8 cellular contexts compared by ENCODE assay signal in genomic region chr3:169966951-169967915, GRCh38. TPM values are rescaled to one million over a fixed set of nuclear protein-coding genes. Genes with fewer than 3 reads are reported as not detected.
DNase-seq lines count a peak whose midpoint lies in the region; ATAC-seq, FAIRE-seq and TF ChIP-seq lines count a peak whose summit lies in the region.

No MANE protein-coding gene starts in this region.

- H3K27ac Mint-ChIP-seq in CD8-positive, alpha-beta memory T cell = peak overlapping the region; percentile 97 to 100 (median 99)
- H3K27ac Mint-ChIP-seq in activated naive CD4-positive, alpha-beta T cell treated with anti-CD3 and anti-CD28 coated beads, Interleukin-2, amount 50 U/mL, for 24 hours = peak overlapping the region; percentile 99

- no peaks in the 10 kb centered on the region for H3K9me3 ChIP-seq in CD8-positive, alpha-beta memory T cell (ENCODE audit: low read length)
- H3K9me3 ChIP-seq in PC-3 (ENCODE audit: low read length) = no peaks in the 10 kb centered on the region
- H3K9me3 ChIP-seq in neutrophil = no peaks in the 10 kb centered on the region

- peak overlapping the region; percentile 86 to 99 (median 96) for H3K4me3 Mint-ChIP-seq in CD8-positive, alpha-beta memory T cell
- H3K4me3 Mint-ChIP-seq in activated naive CD4-positive, alpha-beta T cell treated with anti-CD3 and anti-CD28 coated beads, Interleukin-2, amount 50 U/mL, for 24 hours = peak overlapping the region; percentile 88

- H3K4me3 ChIP-seq in CD8-positive, alpha-beta memory T cell (ENCODE audit: low read length) = peak overlapping the region; percentile 80
- H3K4me3 ChIP-seq in PC-3 (ENCODE audit: low read length) (peak overlapping the region; percentile 75), neutrophil (ENCODE audit: low read depth in 1 of 2, low read length in 1 of 2) (peak overlapping the region; percentile 64 to 78)

- peak overlapping the region; percentile 94 for H3K4me2 ChIP-seq in PC-3 (ENCODE audit: low read length)

- no peaks in the 10 kb centered on the region for H3F3A ChIP-seq in PC-3 (ENCODE audit: low read length, unreplicated experiment)

- ATAC-seq in GM19455 (IDR thresholded peaks at IDR 0.05; ENCODE audit: unreplicated experiment) = peak; percentile 36
- peak; percentile 30 for ATAC-seq in HG03521 (IDR thresholded peaks at IDR 0.05; ENCODE audit: unreplicated experiment)
- ATAC-seq in PC-3 = peak; percentile 62

- no peaks in the 10 kb centered on the region for H3K9me2 ChIP-seq in PC-3 (replicated peaks; ENCODE audit: low read length)

- no peaks in the 10 kb centered on the region for H3K27me3 ChIP-seq in CD8-positive, alpha-beta memory T cell (ENCODE audit: insufficient read depth, low read length, poor library complexity, severe bottlenecking)
- H3K27me3 ChIP-seq in PC-3 (ENCODE audit: low read length) (no peaks in the 10 kb centered on the region), neutrophil (no peaks in the 10 kb centered on the region)

- H3K9ac ChIP-seq in PC-3 (ENCODE audit: low read length) = peak overlapping the region; percentile 86

- peaks cover 0 to 32% (median 6%) of the 10 kb centered on the region in 3 donors for H3K36me3 Mint-ChIP-seq in CD8-positive, alpha-beta memory T cell
- peaks cover 6% of the 10 kb centered on the region for H3K36me3 Mint-ChIP-seq in activated naive CD4-positive, alpha-beta T cell treated with anti-CD3 and anti-CD28 coated beads, Interleukin-2, amount 50 U/mL, for 24 hours

- no peaks in the 10 kb centered on the region for H3K27me3 Mint-ChIP-seq in CD8-positive, alpha-beta memory T cell
- no peaks in the 10 kb centered on the region for H3K27me3 Mint-ChIP-seq in activated naive CD4-positive, alpha-beta T cell treated with anti-CD3 and anti-CD28 coated beads, Interleukin-2, amount 50 U/mL, for 24 hours

- H4K20me1 ChIP-seq in PC-3 (ENCODE audit: low read length) = peaks cover 28% of the 10 kb centered on the region

- TSS peak; percentile 36 for BruUV-seq in PC-3 (replicated peaks; lab: Mats Ljungman, UMichigan)

- CTCF ChIA-PET in CD8-positive, alpha-beta memory T cell (lab: Charles Lee) = interaction anchor here (0.7 to 2.7 kb wide), 10 partner anchors 9 to 204 kb away, joined by 3 to 14 read pairs (median 6); partner anchors contain the start of genes MYNN and TERC
- CTCF ChIA-PET in PC-3 (lab: Charles Lee) = interaction anchor here (0.5 to 0.7 kb wide), 2 partner anchors 14 to 73 kb away, joined by 3 to 4 read pairs; no protein-coding TSS in a partner anchor

- H3K36me3 ChIP-seq in CD8-positive, alpha-beta memory T cell (ENCODE audit: insufficient read depth, low read length) = no peaks in the 10 kb centered on the region
- H3K36me3 ChIP-seq in PC-3 (ENCODE audit: low read depth, low read length) (peaks cover 5% of the 10 kb centered on the region; the same call in 1 of the 2 replicates), neutrophil (no peaks in the 10 kb centered on the region)

- POLR2A ChIA-PET in CD8-positive, alpha-beta memory T cell (lab: Charles Lee) = interaction anchor here (0.5 to 2.9 kb wide), 15 partner anchors 10 to 903 kb away, joined by 3 to 23 read pairs (median 4); partner anchors contain the start of genes ACTRT3, MYNN, PHC3 and RPL22L1
- POLR2A ChIA-PET in PC-3 (lab: Charles Lee; ENCODE audit: unreplicated experiment) = interaction anchor here (0.5 to 0.9 kb wide), 3 partner anchors 20 to 903 kb away, joined by 4 to 7 read pairs (median 6); partner anchors contain the start of gene RPL22L1

- H2AFZ ChIP-seq in PC-3 (ENCODE audit: low read length) = peak overlapping the region; percentile 99

- peak in 4 of 5 donors; percentile 8 to 71 (median 30) for DNase-seq in CD8-positive, alpha-beta memory T cell
- DNase-seq in PC-3 (peak; percentile 30), germinal center (ENCODE audit: low spot score) (peak; percentile 11), urothelium cell line (ENCODE audit: low spot score) (peak; percentile 37)

- peak overlapping the region; percentile 89 for H3K27ac ChIP-seq in CD8-positive, alpha-beta memory T cell (ENCODE audit: low read depth, low read length)
- peak overlapping the region; percentile 15 for H3K27ac ChIP-seq in PC-3 (ENCODE audit: low read length)
- peak overlapping the region; percentile 92 for H3K27ac ChIP-seq in neutrophil

- FAIRE-seq in urothelium cell line (lab: Jason Lieb, UNC) = no peak

- peaks cover 63 to 82% (median 70%) of the 10 kb centered on the region in 3 donors for H3K4me1 Mint-ChIP-seq in CD8-positive, alpha-beta memory T cell
- peaks cover 78% of the 10 kb centered on the region for H3K4me1 Mint-ChIP-seq in activated naive CD4-positive, alpha-beta T cell treated with anti-CD3 and anti-CD28 coated beads, Interleukin-2, amount 50 U/mL, for 24 hours

- peaks cover 54% of the 10 kb centered on the region for H3K4me1 ChIP-seq in CD8-positive, alpha-beta memory T cell (ENCODE audit: insufficient read depth, low read length)
- peaks cover 15% of the 10 kb centered on the region for H3K4me1 ChIP-seq in PC-3 (ENCODE audit: insufficient read depth, low read length)
- peaks cover 59 to 61% of the 10 kb centered on the region in 2 experiments for H3K4me1 ChIP-seq in neutrophil (ENCODE audit: control insufficient read depth in 1 of 2, insufficient read depth in 1 of 2, low read depth in 1 of 2, low read length in 1 of 2)

- TF ChIP-seq CTCF in PC-3 (conservative IDR thresholded peaks at IDR 0.05; ENCODE audit: low read depth, low read length) (no peak), neutrophil (IDR thresholded peaks at IDR 0.05) (no peak)

- no peaks in the 10 kb centered on the region for H3K9me3 Mint-ChIP-seq in CD8-positive, alpha-beta memory T cell
- no peaks in the 10 kb centered on the region for H3K9me3 Mint-ChIP-seq in activated naive CD4-positive, alpha-beta T cell treated with anti-CD3 and anti-CD28 coated beads, Interleukin-2, amount 50 U/mL, for 24 hours

- intact Hi-C loops in PC-3 (cut with micrococcal nuclease) = loop anchor here (1.0 to 2.0 kb wide), 3 partner anchors 22 to 202 kb away; partner anchors contain the start of gene TERC

- peaks cover 61% of the 10 kb centered on the region for H3K79me2 ChIP-seq in PC-3 (ENCODE audit: low read length)

RNA-seq across cellular contexts. Expression of gene SEC62, which starts 0.6 kb away (rescaled TPM):
- total RNA-seq in CD8-positive, alpha-beta memory T cell = 10 to 100 TPM; 66.7 to 68.3 TPM
- polyA plus RNA-seq in CD8-positive, alpha-beta memory T cell = 190 TPM
- total RNA-seq in PC-3 (2014; rRNA removed) = 29.0 and 31.8 TPM in 2 replicates

RNA-seq across cellular contexts. Expression of gene SAMD7, which starts 55.9 kb away (rescaled TPM):
- not detected for total RNA-seq in CD8-positive, alpha-beta memory T cell
- polyA plus RNA-seq in CD8-positive, alpha-beta memory T cell = not detected
- total RNA-seq in PC-3 (2014; rRNA removed) = not detected in 2 replicates

Comparison
In these comparisons a context has a peak if more than half of its experiments do, and no peak if none do; other contexts are left out.
1. Peak in every context shown above with its lines: DNase-seq, ATAC-seq, H3K4me3 ChIP-seq and H3K27ac ChIP-seq.
2. H3K27ac ChIP-seq: peak in every context shown above with its lines; median percentile 92 in neutrophil; 89 in CD8-positive, alpha-beta memory T cell; 15 in PC-3.